In the genomic region with DNA sequence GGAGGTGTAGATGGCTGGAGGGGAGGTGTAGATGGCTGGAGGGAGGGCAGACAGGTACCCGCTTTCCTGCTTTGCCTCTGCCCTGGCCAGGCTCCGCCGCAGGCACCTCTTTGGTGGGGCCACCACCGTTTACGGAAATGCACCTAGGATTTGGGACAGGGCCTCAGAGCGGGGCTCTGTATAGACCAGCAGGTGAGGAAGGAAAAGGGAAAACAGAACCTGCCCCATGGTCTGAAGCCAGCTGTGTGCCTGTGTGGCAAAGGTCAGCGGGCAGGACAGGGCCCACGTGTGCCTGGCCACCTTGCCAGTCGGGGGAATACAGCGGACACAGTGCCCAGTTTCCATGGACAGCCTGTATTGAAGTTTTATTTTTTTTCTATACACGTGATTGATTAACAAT, we compare ENCODE assay signal across 16 cellular contexts. TPM values are rescaled to one million over a fixed set of nuclear protein-coding genes. Genes with fewer than 3 reads are reported as not detected.
DNase-seq lines count a peak whose midpoint lies in the region; ATAC-seq and TF ChIP-seq lines count a peak whose summit lies in the region.
"Had no signal": no experiment of that assay in that cellular context is flagged by ENCODE, and none has a peak within 500 bp of the region (broad histone marks: within the 10 kb centered on the region; RNA-seq: fewer than 3 reads in every experiment).

No MANE protein-coding gene starts in this region.

- H3K9me3 ChIP-seq in osteoblast (ENCODE audit: low read depth, low read length), result no peaks in the 10 kb centered on the region
- H3K9me3 ChIP-seq: A549 had no signal

- H2AFZ ChIP-seq in osteoblast (ENCODE audit: low read length), result no peak overlapping the region

- peaks cover 28 to 55% of the 10 kb centered on the region in 2 donors for H3K4me1 Mint-ChIP-seq in natural killer cell
- H3K4me1 Mint-ChIP-seq in natural killer cell treated with Interleukin-12 subunit alpha and Interleukin-12 subunit beta and Interleukin-15 and Interleukin-18, amount 100 ng/mL, for 72 hours (ENCODE audit: low read depth in 2 of 2), result peaks cover 19 to 28% of the 10 kb centered on the region in 2 donors
- peaks cover 13% of the 10 kb centered on the region for H3K4me1 Mint-ChIP-seq in activated CD8-positive, alpha-beta memory T cell treated with anti-CD3 and anti-CD28 coated beads, Interleukin-2, amount 10 ng/mL, durations not matched to agents 7 days and 5 days

- no peaks in the 10 kb centered on the region for H3K36me3 Mint-ChIP-seq in natural killer cell
- no peaks in the 10 kb centered on the region for H3K36me3 Mint-ChIP-seq in natural killer cell treated with Interleukin-12 subunit alpha and Interleukin-12 subunit beta and Interleukin-15 and Interleukin-18, amount 100 ng/mL, for 72 hours
- H3K36me3 Mint-ChIP-seq in activated CD8-positive, alpha-beta memory T cell treated with anti-CD3 and anti-CD28 coated beads, Interleukin-2, amount 10 ng/mL, durations not matched to agents 7 days and 5 days, result peaks cover 10% of the 10 kb centered on the region

- no peak for TF ChIP-seq CTCF in natural killer cell (IDR thresholded peaks at IDR 0.05)
- TF ChIP-seq CTCF in osteoblast (IDR thresholded peaks at IDR 0.05; ENCODE audit: extremely low read depth, low read depth, low read length), result no peak

- no peak overlapping the region for H3K4me3 ChIP-seq in osteoblast (ENCODE audit: insufficient read depth, low read length)
- H3K4me3 ChIP-seq: A549 had no signal

- H3K79me2 ChIP-seq in osteoblast (ENCODE audit: insufficient read depth, low read length), result no peaks in the 10 kb centered on the region

- H3K4me2 ChIP-seq in osteoblast (ENCODE audit: insufficient read depth, low read length), result no peak overlapping the region
- H3K4me2 ChIP-seq: A549 had no signal

- H3K4me1 ChIP-seq in osteoblast (ENCODE audit: insufficient read depth, low read length), result peaks cover 16% of the 10 kb centered on the region

- H3K27ac Mint-ChIP-seq in natural killer cell, result peak overlapping the region; percentile 48 to 73
- peak overlapping the region in 1 of 2 donors; percentile 60 for H3K27ac Mint-ChIP-seq in natural killer cell treated with Interleukin-12 subunit alpha and Interleukin-12 subunit beta and Interleukin-15 and Interleukin-18, amount 100 ng/mL, for 72 hours
- H3K27ac Mint-ChIP-seq in activated CD8-positive, alpha-beta memory T cell treated with anti-CD3 and anti-CD28 coated beads, Interleukin-2, amount 10 ng/mL, durations not matched to agents 7 days and 5 days, result no peak overlapping the region
- H3K27ac Mint-ChIP-seq: CD8-positive, alpha-beta T cell; HFFc6 had no signal

- H4K20me1 ChIP-seq in osteoblast (ENCODE audit: insufficient read depth, low read length), result no peaks in the 10 kb centered on the region

- CTCF ChIA-PET in activated CD8-positive, alpha-beta memory T cell treated with anti-CD3 and anti-CD28 coated beads, Interleukin-2, amount 10 ng/mL, durations not matched to agents 7 days and 5 days (lab: Charles Lee), result no interaction called here

- H3K27me3 ChIP-seq in osteoblast (ENCODE audit: insufficient read depth, low read length), result no peaks in the 10 kb centered on the region

- H3K4me3 Mint-ChIP-seq in natural killer cell, result no peak overlapping the region
- H3K4me3 Mint-ChIP-seq in natural killer cell treated with Interleukin-12 subunit alpha and Interleukin-12 subunit beta and Interleukin-15 and Interleukin-18, amount 100 ng/mL, for 72 hours, result no peak overlapping the region
- no peak overlapping the region for H3K4me3 Mint-ChIP-seq in activated CD8-positive, alpha-beta memory T cell treated with anti-CD3 and anti-CD28 coated beads, Interleukin-2, amount 10 ng/mL, durations not matched to agents 7 days and 5 days
- H3K4me3 Mint-ChIP-seq: CD14-positive monocyte; CD8-positive, alpha-beta T cell; HFFc6 had no signal

- no peaks in the 10 kb centered on the region for H3K36me3 ChIP-seq in osteoblast (ENCODE audit: insufficient read depth, low read length)

- ATAC-seq in natural killer cell, result no peak
- no peak for ATAC-seq in natural killer cell treated with Interleukin-12 subunit alpha and Interleukin-12 subunit beta and Interleukin-15 and Interleukin-18, amount 100 ng/mL, for 72 hours
- peak; percentile 84 for ATAC-seq in left lobe of liver
- ATAC-seq in GM21576 (IDR thresholded peaks at IDR 0.05; ENCODE audit: unreplicated experiment), result no peak
- ATAC-seq in HG03457 (IDR thresholded peaks at IDR 0.05; ENCODE audit: unreplicated experiment), result no peak
- no peak for ATAC-seq in activated CD8-positive, alpha-beta memory T cell treated with anti-CD3 and anti-CD28 coated beads, Interleukin-2, amount 10 ng/mL, durations not matched to agents 7 days and 5 days
- ATAC-seq: A549; CD8-positive, alpha-beta T cell had no signal

- intact Hi-C loops in natural killer cell (cut with micrococcal nuclease), result no loop called here

- H3K27ac ChIP-seq in osteoblast (ENCODE audit: low read depth, low read length), result no peak overlapping the region
- H3K27ac ChIP-seq: A549 had no signal

- DNase-seq in natural killer cell (no peak), left lobe of liver (ENCODE audit: low spot score) (peak; percentile 88), osteoblast (ENCODE audit: insufficient read length, low spot score, missing footprints) (peak; percentile 77)
- DNase-seq in natural killer cell treated with Interleukin-12 subunit alpha and Interleukin-12 subunit beta and Interleukin-15 and Interleukin-18, amount 100 ng/mL, for 72 hours (ENCODE audit: low spot score), result no peak
- DNase-seq in activated CD8-positive, alpha-beta memory T cell treated with anti-CD3 and anti-CD28 coated beads, Interleukin-2, amount 10 ng/mL, durations not matched to agents 7 days and 5 days, result no peak
- DNase-seq: CD8-positive, alpha-beta T cell; COR-L47; DND-41; GDM1; HCEC 1CT; HFFc6; IMR-90 had no signal

- H3K9me3 Mint-ChIP-seq in natural killer cell, result no peaks in the 10 kb centered on the region
- no peaks in the 10 kb centered on the region for H3K9me3 Mint-ChIP-seq in natural killer cell treated with Interleukin-12 subunit alpha and Interleukin-12 subunit beta and Interleukin-15 and Interleukin-18, amount 100 ng/mL, for 72 hours
- H3K9me3 Mint-ChIP-seq in activated CD8-positive, alpha-beta memory T cell treated with anti-CD3 and anti-CD28 coated beads, Interleukin-2, amount 10 ng/mL, durations not matched to agents 7 days and 5 days (ENCODE audit: low read depth), result no peaks in the 10 kb centered on the region
- H3K9me3 Mint-ChIP-seq: CD14-positive monocyte; CD8-positive, alpha-beta T cell; HFFc6 had no signal

- H3K27me3 Mint-ChIP-seq in natural killer cell (ENCODE audit: low read depth in 2 of 2), result no peaks in the 10 kb centered on the region
- H3K27me3 Mint-ChIP-seq in natural killer cell treated with Interleukin-12 subunit alpha and Interleukin-12 subunit beta and Interleukin-15 and Interleukin-18, amount 100 ng/mL, for 72 hours, result no peaks in the 10 kb centered on the region
- no peaks in the 10 kb centered on the region for H3K27me3 Mint-ChIP-seq in activated CD8-positive, alpha-beta memory T cell treated with anti-CD3 and anti-CD28 coated beads, Interleukin-2, amount 10 ng/mL, durations not matched to agents 7 days and 5 days

RNA-seq across cellular contexts. Expression of a gene that starts 12.1 kb away (rescaled TPM):
- 100 to 1,000 TPM in 2 of 3 donors, 10 to 100 TPM in 1; 96.8 to 144 (median 126) TPM for total RNA-seq in natural killer cell
- 10 to 100 TPM; 69.4 to 81.7 TPM for total RNA-seq in natural killer cell treated with Interleukin-12 subunit alpha and Interleukin-12 subunit beta and Interleukin-15 and Interleukin-18, amount 100 ng/mL, for 72 hours
- total RNA-seq in left lobe of liver, result 73.9 TPM
- total RNA-seq in osteoblast, result 413 and 480 TPM in 2 replicates
- total RNA-seq in activated CD8-positive, alpha-beta memory T cell treated with anti-CD3 and anti-CD28 coated beads, Interleukin-2, amount 10 ng/mL, durations not matched to agents 7 days and 5 days, result 10 to 100 TPM; 46.0 to 49.9 TPM

RNA-seq across cellular contexts. Expression of a gene that starts 35.1 kb away (rescaled TPM):
- 1,000 to 10,000 TPM; 1,223 to 1,393 (median 1,250) TPM for total RNA-seq in natural killer cell
- total RNA-seq in natural killer cell treated with Interleukin-12 subunit alpha and Interleukin-12 subunit beta and Interleukin-15 and Interleukin-18, amount 100 ng/mL, for 72 hours, result 1,000 to 10,000 TPM in 1 of 2 donors, 100 to 1,000 TPM in 1; 448 to 1,246 TPM
- 13.6 TPM for total RNA-seq in left lobe of liver
- 13.3 and 15.2 TPM in 2 replicates for total RNA-seq in osteoblast
- total RNA-seq in activated CD8-positive, alpha-beta memory T cell treated with anti-CD3 and anti-CD28 coated beads, Interleukin-2, amount 10 ng/mL, durations not matched to agents 7 days and 5 days, result 100 to 1,000 TPM; 336 to 372 TPM
- total RNA-seq: IMR-90 had no signal

RNA-seq across cellular contexts. Expression of a gene that starts 54.2 kb away (rescaled TPM):
- total RNA-seq in natural killer cell (10 to 100 TPM; 12.8 to 22.9 (median 20.0) TPM), left lobe of liver (19.1 TPM), osteoblast (9.4 and 10.9 TPM in 2 replicates)
- total RNA-seq in natural killer cell treated with Interleukin-12 subunit alpha and Interleukin-12 subunit beta and Interleukin-15 and Interleukin-18, amount 100 ng/mL, for 72 hours, result 10 to 100 TPM; 43.5 to 83.6 TPM
- total RNA-seq in activated CD8-positive, alpha-beta memory T cell treated with anti-CD3 and anti-CD28 coated beads, Interleukin-2, amount 10 ng/mL, durations not matched to agents 7 days and 5 days, result 10 to 100 TPM; 56.8 to 62.9 TPM

Comparison
In these comparisons a context has a peak if more than half of its experiments do, and no peak if none do; other contexts are left out.
1. DNase-seq: peak in left lobe of liver (single experiment) and osteoblast (single experiment); none in natural killer cell (single experiment), natural killer cell treated with Interleukin-12 subunit alpha and Interleukin-12 subunit beta and Interleukin-15 and Interleukin-18, amount 100 ng/mL, for 72 hours (single experiment) and activated CD8-positive, alpha-beta memory T cell treated with anti-CD3 and anti-CD28 coated beads, Interleukin-2, amount 10 ng/mL, durations not matched to agents 7 days and 5 days (single experiment).
2. RNA of a gene that starts 35.1 kb away (total RNA-seq): 1,223 to 1,393 TPM in natural killer cell, 448 to 1,246 TPM in natural killer cell treated with Interleukin-12 subunit alpha and Interleukin-12 subunit beta and Interleukin-15 and Interleukin-18, amount 100 ng/mL, for 72 hours and 336 to 372 TPM in activated CD8-positive, alpha-beta memory T cell treated with anti-CD3 and anti-CD28 coated beads, Interleukin-2, amount 10 ng/mL, durations not matched to agents 7 days and 5 days; 13.3 to 15.2 TPM in osteoblast and 13.6 TPM in left lobe of liver (single experiment); every median in the first group is over 10 times any median in the second.